In the genomic region with DNA sequence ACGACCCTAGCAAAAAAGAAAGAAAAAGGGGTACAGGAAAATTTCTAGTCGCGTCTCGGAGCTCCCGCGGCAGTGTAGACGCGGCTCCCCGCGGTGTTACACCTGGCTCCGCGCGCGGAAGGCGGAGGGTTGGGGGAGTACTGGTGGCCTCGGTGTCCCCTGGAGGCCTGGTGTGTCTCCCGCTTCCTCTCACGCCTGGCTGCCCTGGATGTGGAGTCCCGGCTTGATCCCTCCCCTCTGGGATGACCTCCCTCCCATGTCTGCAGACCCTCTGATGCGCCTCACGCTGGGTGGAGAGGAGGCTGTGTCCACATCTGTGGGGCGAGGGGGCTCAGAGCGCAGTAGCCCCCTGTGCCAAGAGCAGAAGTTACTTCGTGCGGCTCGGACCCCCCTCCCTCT, we compare ENCODE assay signal across 9 cellular contexts. TPM values are rescaled to one million over a fixed set of nuclear protein-coding genes. Genes with fewer than 3 reads are reported as not detected.
DNase-seq lines count a peak whose midpoint lies in the region; ATAC-seq and TF ChIP-seq lines count a peak whose summit lies in the region.
"Had no signal": no experiment of that assay in that cellular context is flagged by ENCODE, and none has a peak within 500 bp of the region (broad histone marks: within the 10 kb centered on the region; RNA-seq: fewer than 3 reads in every experiment).

No MANE protein-coding gene starts in this region.

- H3K4me1 ChIP-seq in CD4-positive, alpha-beta memory T cell (ENCODE audit: insufficient read depth, low read length) = peaks cover 8% of the 10 kb centered on the region
- peaks cover 2 to 14% of the 10 kb centered on the region in 2 donors for H3K4me1 ChIP-seq in ascending aorta
- H3K4me1 ChIP-seq in naive thymus-derived CD4-positive, alpha-beta T cell (ENCODE audit: control insufficient read depth in 2 of 2, insufficient read depth in 2 of 2, low read length in 2 of 2) = peaks cover 5 to 6% of the 10 kb centered on the region in 2 donors

- H3K4me3 Mint-ChIP-seq in CD4-positive, alpha-beta memory T cell = peak overlapping the region; percentile 90 to 97 (median 92)
- H3K4me3 Mint-ChIP-seq in naive thymus-derived CD4-positive, alpha-beta T cell = peak overlapping the region; percentile 77 to 89 (median 86)

- intact Hi-C loops in CD4-positive, alpha-beta memory T cell (cut with micrococcal nuclease) = loop anchor here (10.0 kb wide), 2 partner anchors 61 to 1031 kb away; a partner anchor contains a TSS
- intact Hi-C loops in ascending aorta (cut with DNase I) = no loop called here
- intact Hi-C loops in naive thymus-derived CD4-positive, alpha-beta T cell (cut with micrococcal nuclease) = loop anchor here (5.0 to 10.0 kb wide), 9 partner anchors 64 to 1211 kb away; a partner anchor contains a TSS

- no peaks in the 10 kb centered on the region for H3K36me3 ChIP-seq in CD4-positive, alpha-beta memory T cell (ENCODE audit: insufficient read depth, low read length)
- no peaks in the 10 kb centered on the region for H3K36me3 ChIP-seq in ascending aorta
- no peaks in the 10 kb centered on the region for H3K36me3 ChIP-seq in naive thymus-derived CD4-positive, alpha-beta T cell (ENCODE audit: control insufficient read depth in 2 of 3, insufficient read depth in 3 of 3, low read length in 3 of 3)

- TF ChIP-seq CTCF in ascending aorta (IDR thresholded peaks at IDR 0.05) = no peak

- H3K4me3 ChIP-seq in CD4-positive, alpha-beta memory T cell (ENCODE audit: low read length in 2 of 2) = peak overlapping the region; percentile 54 to 70
- peak overlapping the region; percentile 73 to 86 for H3K4me3 ChIP-seq in ascending aorta
- peak overlapping the region; percentile 45 for H3K4me3 ChIP-seq in naive thymus-derived CD4-positive, alpha-beta T cell (ENCODE audit: low read length)

- POLR2A ChIA-PET in CD4-positive, alpha-beta memory T cell (lab: Charles Lee; ENCODE audit: partially characterized antibody) = interaction anchor here (1.2 to 2.2 kb wide), 6 partner anchors 230 to 856 kb away, joined by 3 to 9 read pairs (median 4); a partner anchor contains a TSS
- POLR2A ChIA-PET in naive thymus-derived CD4-positive, alpha-beta T cell (lab: Charles Lee) = interaction anchor here (1.1 to 1.5 kb wide), 2 partner anchors 231 to 853 kb away, joined by 3 to 6 read pairs; no protein-coding TSS in a partner anchor

- H3K27me3 ChIP-seq in CD4-positive, alpha-beta memory T cell (ENCODE audit: insufficient read depth, low read length) = no peaks in the 10 kb centered on the region
- peaks cover 3% of the 10 kb centered on the region for H3K27me3 ChIP-seq in ascending aorta
- H3K27me3 ChIP-seq in naive thymus-derived CD4-positive, alpha-beta T cell (ENCODE audit: control insufficient read depth in 2 of 2, insufficient read depth in 2 of 2, low read length in 2 of 2) = no peaks in the 10 kb centered on the region

- peak; percentile 14 to 48 (median 29) for DNase-seq in CD4-positive, alpha-beta memory T cell
- peak; percentile 34 for DNase-seq in NCI-H1092 (lab: John Stamatoyannopoulos, UW)
- DNase-seq in ascending aorta (ENCODE audit: low spot score in 2 of 2) = no peak
- peak in 6 of 9 donors; percentile 16 to 36 (median 23) for DNase-seq in naive thymus-derived CD4-positive, alpha-beta T cell
- no peak for DNase-seq in erythroblast (lab: John Stamatoyannopoulos, UW)

- H3K9me3 ChIP-seq in CD4-positive, alpha-beta memory T cell (ENCODE audit: control insufficient read depth in 1 of 2, low read length in 2 of 2) = no peaks in the 10 kb centered on the region
- no peaks in the 10 kb centered on the region for H3K9me3 ChIP-seq in ascending aorta
- peaks cover 0 to 6% (median 0%) of the 10 kb centered on the region in 3 experiments for H3K9me3 ChIP-seq in naive thymus-derived CD4-positive, alpha-beta T cell (ENCODE audit: control insufficient read depth in 2 of 3, low read length in 3 of 3)

- H3K27ac Mint-ChIP-seq in CD4-positive, alpha-beta memory T cell = peak overlapping the region; percentile 78 to 97 (median 92)
- peak overlapping the region in 5 of 9 donors; percentile 45 to 82 (median 71) for H3K27ac Mint-ChIP-seq in naive thymus-derived CD4-positive, alpha-beta T cell

- peaks cover 6% of the 10 kb centered on the region in 2 donors for H3K27me3 Mint-ChIP-seq in CD4-positive, alpha-beta memory T cell
- H3K27me3 Mint-ChIP-seq in naive thymus-derived CD4-positive, alpha-beta T cell = peaks cover 0 to 29% (median 24%) of the 10 kb centered on the region in 5 donors

- no peak for TF ChIP-seq POLR2A in erythroblast (IDR thresholded peaks at IDR 0.05; ENCODE audit: low read length)

- ATAC-seq in naive thymus-derived CD4-positive, alpha-beta T cell = no peak
- ATAC-seq in GM19397 (IDR thresholded peaks at IDR 0.05; ENCODE audit: unreplicated experiment) = no peak
- no peak for ATAC-seq in GM21717 (IDR thresholded peaks at IDR 0.05; ENCODE audit: unreplicated experiment)
- ATAC-seq in HG03039 (IDR thresholded peaks at IDR 0.05; ENCODE audit: unreplicated experiment) = no peak
- ATAC-seq: HCT116 had no signal

- CTCF ChIA-PET in CD4-positive, alpha-beta memory T cell (lab: Charles Lee; ENCODE audit: partially characterized antibody) = interaction anchor here (1.0 to 2.1 kb wide), 2 partner anchors 51 to 114 kb away, joined by 3 to 5 read pairs; no protein-coding TSS in a partner anchor
- CTCF ChIA-PET in naive thymus-derived CD4-positive, alpha-beta T cell (lab: Charles Lee) = no interaction called here

- H3K4me1 Mint-ChIP-seq in CD4-positive, alpha-beta memory T cell = peaks cover 6 to 25% (median 14%) of the 10 kb centered on the region in 4 donors
- H3K4me1 Mint-ChIP-seq in naive thymus-derived CD4-positive, alpha-beta T cell = peaks cover 0 to 17% (median 12%) of the 10 kb centered on the region in 7 donors

- H3K36me3 Mint-ChIP-seq in CD4-positive, alpha-beta memory T cell = peaks cover 0 to 7% of the 10 kb centered on the region in 2 donors
- H3K36me3 Mint-ChIP-seq in naive thymus-derived CD4-positive, alpha-beta T cell = peaks cover 0 to 16% (median 0%) of the 10 kb centered on the region in 5 donors

- peak overlapping the region; percentile 47 for H3K27ac ChIP-seq in CD4-positive, alpha-beta memory T cell (ENCODE audit: low read depth, low read length)
- no peak overlapping the region for H3K27ac ChIP-seq in ascending aorta
- H3K27ac ChIP-seq in naive thymus-derived CD4-positive, alpha-beta T cell (ENCODE audit: low read depth, low read length) = no peak overlapping the region

- H3K9me3 Mint-ChIP-seq in CD4-positive, alpha-beta memory T cell = peaks cover 0 to 4% (median 0%) of the 10 kb centered on the region in 8 donors
- peaks cover 0 to 8% (median 3%) of the 10 kb centered on the region in 11 donors for H3K9me3 Mint-ChIP-seq in naive thymus-derived CD4-positive, alpha-beta T cell

RNA-seq across cellular contexts. Expression of a gene that starts 1.2 kb away (rescaled TPM):
- total RNA-seq in CD4-positive, alpha-beta memory T cell = 10 to 100 TPM; 21.1 to 21.3 TPM
- polyA plus RNA-seq in CD4-positive, alpha-beta memory T cell = 1 to 10 TPM; 3.0 to 5.4 TPM
- total RNA-seq in ascending aorta = 6.2 TPM
- total RNA-seq in naive thymus-derived CD4-positive, alpha-beta T cell = 10 to 100 TPM in 1 of 5 experiments, 1 to 10 TPM in 4; 3.6 to 14.3 (median 6.8) TPM
- polyA plus RNA-seq in naive thymus-derived CD4-positive, alpha-beta T cell = under 1 TPM; 0.58 to 0.92 TPM

Comparison
In these comparisons a context has a peak if more than half of its experiments do, and no peak if none do; other contexts are left out.
1. DNase-seq: peak in CD4-positive, alpha-beta memory T cell (5 of 5), NCI-H1092 (single experiment) and naive thymus-derived CD4-positive, alpha-beta T cell (6 of 9); none in ascending aorta (0 of 2) and erythroblast (0 of 2).
2. Peak in every context shown above with its lines, with median percentiles within 50 percentile points of each other: H3K4me3 ChIP-seq.